ENCODE assay signal across 1 cellular context in genomic region chr16:21953541-21953902, GRCh38.
TF ChIP-seq lines count a peak whose summit lies in the region.

No MANE protein-coding gene starts in this region.

TF ChIP-seq in H1, 55 proteins besides CTCF, POLR2A, EP300 and RAD21:
- TF ChIP-seq ASH2L (IDR thresholded peaks at IDR 0.05; ENCODE audit: low read length) (peak; percentile 35), YY1 (IDR thresholded peaks at IDR 0.05; ENCODE audit: low read depth, low read length) (no peak), CHD7 (IDR thresholded peaks at IDR 0.05; ENCODE audit: insufficient replicate concordance, low read length) (no peak), TEAD4 (IDR thresholded peaks at IDR 0.05; ENCODE audit: low read depth, low read length) (no peak), PHF8 (conservative IDR thresholded peaks at IDR 0.05; ENCODE audit: low read depth, low read length) (peak; percentile 52; the same call in 1 of the 2 replicates)
TF ChIP-seq in H1: peak in this region for 2.
